9 cellular contexts compared by ENCODE assay signal in the genomic region with DNA sequence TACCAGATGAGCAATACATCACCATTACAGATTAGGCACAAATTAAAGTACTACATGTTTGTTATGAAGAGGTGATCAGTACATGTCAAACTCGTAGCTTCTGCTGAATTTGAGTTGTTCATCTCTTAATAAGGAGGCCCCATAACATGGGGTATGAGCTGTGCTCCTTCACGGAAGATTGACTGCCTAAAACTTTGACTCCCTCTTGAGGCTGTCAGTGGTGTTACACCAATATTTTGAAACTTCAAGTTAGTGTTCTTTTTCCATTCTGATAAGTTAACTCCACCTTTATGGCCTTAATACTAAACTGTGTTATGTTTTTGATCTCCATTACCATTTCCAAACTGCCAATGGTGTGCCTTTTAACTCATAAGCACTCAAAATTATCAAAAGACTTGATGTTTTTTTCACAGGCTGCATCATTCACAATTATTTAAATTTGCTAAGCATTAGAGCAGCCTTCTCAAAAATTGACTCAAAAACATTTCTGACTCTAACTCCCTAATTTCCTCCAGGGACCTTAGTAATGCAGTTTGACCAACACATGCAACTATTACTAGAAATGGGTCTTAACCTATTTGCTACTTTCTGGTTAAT.
DNase-seq lines count a peak whose midpoint lies in the region; ATAC-seq and TF ChIP-seq lines count a peak whose summit lies in the region.
"Had no signal": no experiment of that assay in that cellular context is flagged by ENCODE, and none has a peak within 500 bp of the region (broad histone marks: within the 10 kb centered on the region; RNA-seq: fewer than 3 reads in every experiment).

No MANE protein-coding gene starts in this region.

- intact Hi-C loops in Panc1 (cut with micrococcal nuclease; ENCODE audit: unreplicated experiment), result no loop called here

- H3K27me3 Mint-ChIP-seq in CD8-positive, alpha-beta memory T cell, result no peaks in the 10 kb centered on the region

- H3K36me3 Mint-ChIP-seq in CD8-positive, alpha-beta memory T cell, result no peaks in the 10 kb centered on the region

- DNase-seq in BE2C (peak; percentile 40), Panc1 (ENCODE audit: low read depth, low spot score) (peak; percentile 22), fibroblast of the conjunctiva (ENCODE audit: low read depth) (peak; percentile 60), smooth muscle cell of the brain vasculature (ENCODE audit: low read depth, low spot score) (peak; percentile 26)
- DNase-seq in central memory CD4-positive, alpha-beta T cell, result no peak
- no peak for DNase-seq in CD8-positive, alpha-beta memory T cell

- no peak overlapping the region for H3K4me3 ChIP-seq in BE2C (ENCODE audit: low read depth, low read length)
- no peak overlapping the region for H3K4me3 ChIP-seq in Panc1 (ENCODE audit: low read depth in 2 of 2, low read length in 2 of 2)
- H3K4me3 ChIP-seq in CD8-positive, alpha-beta memory T cell (ENCODE audit: low read length), result no peak overlapping the region
- H3K4me3 ChIP-seq: SJSA1 had no signal

- in situ Hi-C loops in Panc1 (cut with HindIII; ENCODE audit: low pct_unique_long_range_greater_than_20kb, low sequenced_read_pairs), result no loop called here

- no peaks in the 10 kb centered on the region for H3K36me3 ChIP-seq in BE2C
- no peaks in the 10 kb centered on the region for H3K36me3 ChIP-seq in Panc1 (ENCODE audit: control insufficient read depth, insufficient read depth, low read length)
- H3K36me3 ChIP-seq in CD8-positive, alpha-beta memory T cell (ENCODE audit: insufficient read depth, low read length), result no peaks in the 10 kb centered on the region
- H3K36me3 ChIP-seq: SJSA1 had no signal

- no peak overlapping the region for H3K27ac Mint-ChIP-seq in CD8-positive, alpha-beta memory T cell

- H3K9me3 ChIP-seq in BE2C, result no peaks in the 10 kb centered on the region
- H3K9me3 ChIP-seq in Panc1 (ENCODE audit: control insufficient read depth, insufficient read depth, low read depth, low read length), result no peaks in the 10 kb centered on the region
- no peaks in the 10 kb centered on the region for H3K9me3 ChIP-seq in CD8-positive, alpha-beta memory T cell (ENCODE audit: low read length)
- H3K9me3 ChIP-seq: SJSA1 had no signal

- H3K4me3 Mint-ChIP-seq in CD8-positive, alpha-beta memory T cell, result no peak overlapping the region

- H3K4me1 Mint-ChIP-seq in CD8-positive, alpha-beta memory T cell, result no peaks in the 10 kb centered on the region

- peaks cover 0 to 28% (median 3%) of the 10 kb centered on the region in 5 donors for H3K9me3 Mint-ChIP-seq in CD8-positive, alpha-beta memory T cell

- H3K27ac ChIP-seq in Panc1 (ENCODE audit: low read length), result no peak overlapping the region
- no peak overlapping the region for H3K27ac ChIP-seq in CD8-positive, alpha-beta memory T cell (ENCODE audit: low read depth, low read length)
- H3K27ac ChIP-seq: SJSA1 had no signal

- TF ChIP-seq CTCF in BE2C (IDR thresholded peaks at IDR 0.05; ENCODE audit: low read depth, low read length) (peak; percentile 85), Panc1 (IDR thresholded peaks at IDR 0.05) (peak; percentile 50; the same call in 1 of the 2 replicates)

- POLR2A ChIA-PET in Panc1 (lab: Charles Lee), result no interaction called here
- POLR2A ChIA-PET in CD8-positive, alpha-beta memory T cell (lab: Charles Lee), result no interaction called here

- BruUV-seq in Panc1 (replicated peaks; lab: Mats Ljungman, UMichigan), result no TSS peak

- H3K4me1 ChIP-seq in BE2C (peaks cover 4% of the 10 kb centered on the region; the same call in 1 of the 2 replicates), Panc1 (ENCODE audit: control insufficient read depth, insufficient read depth, low read length) (no peaks in the 10 kb centered on the region)
- no peaks in the 10 kb centered on the region for H3K4me1 ChIP-seq in CD8-positive, alpha-beta memory T cell (ENCODE audit: insufficient read depth, low read length)
- H3K4me1 ChIP-seq: SJSA1 had no signal

- CTCF ChIA-PET in Panc1 (lab: Charles Lee), result interaction anchor here (0.7 kb wide), 1 partner anchor 404 kb away, joined by 3 read pairs; no protein-coding TSS in a partner anchor
- CTCF ChIA-PET in CD8-positive, alpha-beta memory T cell (lab: Charles Lee), result no interaction called here

- H3K27me3 ChIP-seq in BE2C, result no peaks in the 10 kb centered on the region
- no peaks in the 10 kb centered on the region for H3K27me3 ChIP-seq in Panc1 (ENCODE audit: control insufficient read depth, insufficient read depth, low read length)
- no peaks in the 10 kb centered on the region for H3K27me3 ChIP-seq in CD8-positive, alpha-beta memory T cell (ENCODE audit: insufficient read depth, low read length, poor library complexity, severe bottlenecking)
- H3K27me3 ChIP-seq: SJSA1 had no signal

- ATAC-seq in GM18909 (IDR thresholded peaks at IDR 0.05; ENCODE audit: poor library complexity, unreplicated experiment) (peak; percentile 94), HG03159 (IDR thresholded peaks at IDR 0.05; ENCODE audit: unreplicated experiment) (peak; percentile 94), Panc1 (no peak)

Comparison
In these comparisons a context has a peak if more than half of its experiments do, and no peak if none do; other contexts are left out.
1. DNase-seq: peak in BE2C (single experiment), Panc1 (single experiment), fibroblast of the conjunctiva (single experiment) and smooth muscle cell of the brain vasculature (single experiment); none in central memory CD4-positive, alpha-beta T cell (single experiment) and CD8-positive, alpha-beta memory T cell (0 of 5).